In the genomic region with DNA sequence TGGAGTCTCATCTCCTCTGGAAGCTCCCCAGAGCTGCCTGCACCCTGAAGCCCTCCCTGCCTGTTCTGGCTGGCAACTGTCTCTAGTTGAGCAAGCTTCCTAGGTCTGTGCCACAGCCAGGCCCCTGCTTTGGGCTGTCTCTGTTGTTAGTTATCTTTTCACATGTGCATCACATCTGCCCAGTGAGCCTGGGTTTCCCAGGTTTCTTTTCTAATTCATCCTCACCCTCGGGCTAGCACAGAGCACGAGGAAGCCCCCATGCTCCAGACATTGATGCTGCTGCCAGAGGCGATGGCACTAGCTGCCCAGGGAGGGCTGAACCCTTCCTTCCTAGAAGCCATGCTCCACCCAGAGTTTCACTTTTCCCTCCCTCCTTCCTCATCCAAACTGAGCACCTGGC, we compare ENCODE assay signal across 22 cellular contexts. TPM values are rescaled to one million over a fixed set of nuclear protein-coding genes. Genes with fewer than 3 reads are reported as not detected.
DNase-seq lines count a peak whose midpoint lies in the region; ATAC-seq lines count a peak whose summit lies in the region.
"Had no signal": no experiment of that assay in that cellular context is flagged by ENCODE, and none has a peak within 500 bp of the region (broad histone marks: within the 10 kb centered on the region; RNA-seq: fewer than 3 reads in every experiment).

No MANE protein-coding gene starts in this region.

- POLR2A ChIA-PET in naive thymus-derived CD8-positive, alpha-beta T cell (lab: Charles Lee), result no interaction called here

- no peaks in the 10 kb centered on the region for H3K4me1 Mint-ChIP-seq in activated naive CD4-positive, alpha-beta T cell treated with anti-CD3 and anti-CD28 coated beads, Interleukin-2, amount 10 ng/mL, durations not matched to agents 7 days and 5 days
- peaks cover 8% of the 10 kb centered on the region for H3K4me1 Mint-ChIP-seq in stimulated activated effector memory CD8-positive, alpha-beta T cell treated with anti-CD3 and anti-CD28 coated beads, Interleukin-12 subunit alpha, Interleukin-12 subunit beta, amount 100 ng/mL, for 72 hours
- no peaks in the 10 kb centered on the region for H3K4me1 Mint-ChIP-seq in naive thymus-derived CD8-positive, alpha-beta T cell

- no peaks in the 10 kb centered on the region for H3K9me3 Mint-ChIP-seq in activated naive CD4-positive, alpha-beta T cell treated with anti-CD3 and anti-CD28 coated beads, Interleukin-2, amount 10 ng/mL, durations not matched to agents 7 days and 5 days
- H3K9me3 Mint-ChIP-seq in stimulated activated effector memory CD8-positive, alpha-beta T cell treated with anti-CD3 and anti-CD28 coated beads, Interleukin-12 subunit alpha, Interleukin-12 subunit beta, amount 100 ng/mL, for 72 hours, result no peaks in the 10 kb centered on the region
- no peaks in the 10 kb centered on the region for H3K9me3 Mint-ChIP-seq in naive thymus-derived CD8-positive, alpha-beta T cell
- H3K9me3 Mint-ChIP-seq: CD8-positive, alpha-beta T cell had no signal

- no peaks in the 10 kb centered on the region for H3K36me3 Mint-ChIP-seq in activated naive CD4-positive, alpha-beta T cell treated with anti-CD3 and anti-CD28 coated beads, Interleukin-2, amount 10 ng/mL, durations not matched to agents 7 days and 5 days
- H3K36me3 Mint-ChIP-seq in stimulated activated effector memory CD8-positive, alpha-beta T cell treated with anti-CD3 and anti-CD28 coated beads, Interleukin-12 subunit alpha, Interleukin-12 subunit beta, amount 100 ng/mL, for 72 hours, result no peaks in the 10 kb centered on the region
- H3K36me3 Mint-ChIP-seq in naive thymus-derived CD8-positive, alpha-beta T cell, result no peaks in the 10 kb centered on the region

- H3K27me3 Mint-ChIP-seq in activated naive CD4-positive, alpha-beta T cell treated with anti-CD3 and anti-CD28 coated beads, Interleukin-2, amount 10 ng/mL, durations not matched to agents 7 days and 5 days, result peaks cover 45% of the 10 kb centered on the region
- H3K27me3 Mint-ChIP-seq in naive thymus-derived CD8-positive, alpha-beta T cell, result no peaks in the 10 kb centered on the region

- no peak overlapping the region for H3K27ac Mint-ChIP-seq in activated naive CD4-positive, alpha-beta T cell treated with anti-CD3 and anti-CD28 coated beads, Interleukin-2, amount 10 ng/mL, durations not matched to agents 7 days and 5 days
- H3K27ac Mint-ChIP-seq in stimulated activated effector memory CD8-positive, alpha-beta T cell treated with anti-CD3 and anti-CD28 coated beads, Interleukin-12 subunit alpha, Interleukin-12 subunit beta, amount 100 ng/mL, for 72 hours, result peak overlapping the region; percentile 11
- peak overlapping the region in 1 of 10 donors; percentile 51 for H3K27ac Mint-ChIP-seq in naive thymus-derived CD8-positive, alpha-beta T cell
- H3K27ac Mint-ChIP-seq: CD8-positive, alpha-beta T cell had no signal

- DNase-seq in activated naive CD4-positive, alpha-beta T cell treated with anti-CD3 and anti-CD28 coated beads, Interleukin-2, amount 10 ng/mL, durations not matched to agents 7 days and 5 days, result peak; percentile 10
- no peak for DNase-seq in activated naive CD4-positive, alpha-beta T cell treated with Interleukin-2 at 50 U/mL for 16 hours
- peak; percentile 39 for DNase-seq in RPMI7951 (ENCODE audit: low read depth)
- no peak for DNase-seq in left lobe of liver (ENCODE audit: low spot score)
- no peak for DNase-seq in stimulated activated effector memory CD8-positive, alpha-beta T cell treated with anti-CD3 and anti-CD28 coated beads, Interleukin-12 subunit alpha, Interleukin-12 subunit beta, amount 100 ng/mL, for 72 hours (ENCODE audit: low spot score in 2 of 2)
- DNase-seq in nucleus accumbens (lab: John Stamatoyannopoulos, UW), result no peak
- DNase-seq in DMS114 treated with DMSO at 0.1 percent for 48 hours (lab: John Stamatoyannopoulos, UW; ENCODE audit: unreplicated experiment), result no peak
- no peak for DNase-seq in naive thymus-derived CD8-positive, alpha-beta T cell
- DNase-seq: ACHN; CD8-positive, alpha-beta T cell; DMS 273 treated with DMSO at 0.1 percent for 48 hours; DND-41; NCI-H1048; NCI-H1417; NCI-H1694; NCI-H2029 treated with DMSO at 0.1 percent for 48 hours; NCI-H446 treated with DMSO at 0.1 percent for 48 hours; NCI-H526; NCI-H82; NK-92 treated with Interleukin-12 subunit alpha and Interleukin-12 subunit beta, amount 100 ng/mL, for 24 hours; PC-3 had no signal

- CTCF ChIA-PET in activated naive CD4-positive, alpha-beta T cell treated with anti-CD3 and anti-CD28 coated beads, Interleukin-2, amount 10 ng/mL, durations not matched to agents 7 days and 5 days (lab: Charles Lee), result interaction anchor here (0.9 to 2.4 kb wide), 4 partner anchors 11 to 130 kb away, joined by 3 to 9 read pairs (median 3); no protein-coding TSS in a partner anchor

- ATAC-seq in left lobe of liver, result peak; percentile 34
- ATAC-seq in stimulated activated effector memory CD8-positive, alpha-beta T cell treated with anti-CD3 and anti-CD28 coated beads, Interleukin-12 subunit alpha, Interleukin-12 subunit beta, amount 100 ng/mL, for 72 hours, result no peak
- no peak for ATAC-seq in naive thymus-derived CD8-positive, alpha-beta T cell
- ATAC-seq: CD8-positive, alpha-beta T cell; PC-3; Right ventricle myocardium inferior had no signal

- H3K4me3 Mint-ChIP-seq in activated naive CD4-positive, alpha-beta T cell treated with anti-CD3 and anti-CD28 coated beads, Interleukin-2, amount 10 ng/mL, durations not matched to agents 7 days and 5 days, result no peak overlapping the region
- H3K4me3 Mint-ChIP-seq in stimulated activated effector memory CD8-positive, alpha-beta T cell treated with anti-CD3 and anti-CD28 coated beads, Interleukin-12 subunit alpha, Interleukin-12 subunit beta, amount 100 ng/mL, for 72 hours, result no peak overlapping the region
- H3K4me3 Mint-ChIP-seq in naive thymus-derived CD8-positive, alpha-beta T cell, result no peak overlapping the region
- H3K4me3 Mint-ChIP-seq: CD8-positive, alpha-beta T cell had no signal

RNA-seq across cellular contexts. Expression of a gene that starts 27.2 kb away (rescaled TPM):
- total RNA-seq in RPMI7951 (2014; rRNA removed; shearing (Covaris generic)), result 0.24 and 0.59 TPM in 2 replicates
- 13.1 TPM for total RNA-seq in left lobe of liver
- total RNA-seq in naive thymus-derived CD8-positive, alpha-beta T cell, result 100 to 1,000 TPM; 224 to 229 TPM
- polyA plus RNA-seq in naive thymus-derived CD8-positive, alpha-beta T cell, result 100 to 1,000 TPM; 233 to 358 (median 291) TPM

Comparison
In these comparisons a context has a peak if more than half of its experiments do, and no peak if none do; other contexts are left out.
1. DNase-seq: peak in activated naive CD4-positive, alpha-beta T cell treated with anti-CD3 and anti-CD28 coated beads, Interleukin-2, amount 10 ng/mL, durations not matched to agents 7 days and 5 days (single experiment) and RPMI7951 (single experiment); none in activated naive CD4-positive, alpha-beta T cell treated with Interleukin-2 at 50 U/mL for 16 hours (single experiment), left lobe of liver (single experiment), stimulated activated effector memory CD8-positive, alpha-beta T cell treated with anti-CD3 and anti-CD28 coated beads, Interleukin-12 subunit alpha, Interleukin-12 subunit beta, amount 100 ng/mL, for 72 hours (0 of 2), nucleus accumbens (0 of 56), DMS114 treated with DMSO at 0.1 percent for 48 hours (single experiment) and naive thymus-derived CD8-positive, alpha-beta T cell (0 of 10).
2. RNA of a gene that starts 27.2 kb away (total RNA-seq): 224 to 229 TPM in naive thymus-derived CD8-positive, alpha-beta T cell; 13.1 TPM in left lobe of liver (single experiment) and 0.24 to 0.59 TPM in RPMI7951; every median in the first group is over 10 times any median in the second.